ENCODE assay signal across 8 cellular contexts in the genomic region with DNA sequence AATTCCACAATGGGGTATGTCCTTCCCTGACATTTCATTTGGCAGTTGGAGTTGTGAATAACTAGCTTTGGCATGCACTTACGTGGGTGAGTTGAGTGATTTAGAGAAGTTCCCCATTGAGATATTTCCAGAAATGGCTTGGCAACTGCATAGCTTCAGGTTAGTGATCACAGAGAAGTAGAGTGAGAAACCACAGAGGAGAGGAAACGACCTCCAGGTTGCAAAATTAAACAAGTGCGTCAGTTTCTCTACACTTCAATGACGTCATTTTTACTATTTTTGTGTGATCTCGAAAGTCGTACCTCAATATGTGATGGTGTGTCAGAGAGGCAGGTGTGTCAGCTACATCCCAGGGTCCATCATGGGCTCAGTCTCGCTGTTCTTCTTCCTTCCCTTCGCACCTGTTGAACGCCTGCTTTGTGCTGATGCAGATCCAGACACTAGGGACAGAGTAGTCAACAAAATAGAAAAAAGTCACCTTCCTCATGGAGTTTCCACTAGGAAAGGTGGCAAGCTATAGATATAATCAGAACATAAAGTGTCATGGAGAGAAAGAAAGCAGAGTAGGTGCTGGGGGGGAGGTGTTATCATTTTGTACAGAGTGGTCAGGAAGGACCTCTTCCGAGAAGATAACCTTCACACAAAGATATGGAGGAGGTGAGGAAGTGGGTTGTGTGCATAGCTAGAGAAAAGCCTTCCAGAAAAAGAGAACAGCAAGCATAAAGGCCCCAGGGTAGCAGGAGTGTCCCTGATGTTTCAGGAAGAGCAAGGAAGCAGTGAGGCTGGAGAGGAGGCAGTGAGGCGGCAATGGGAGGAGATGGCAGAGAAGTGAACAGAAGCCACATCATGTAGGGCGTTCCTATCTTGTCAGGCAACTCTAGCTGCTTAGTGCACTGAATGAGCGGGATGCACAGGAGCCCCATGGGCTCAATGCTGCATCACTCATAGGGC.
DNase-seq lines count a peak whose midpoint lies in the region; ATAC-seq and TF ChIP-seq lines count a peak whose summit lies in the region.

No MANE protein-coding gene starts in this region.

- DNase-seq in CMK (ENCODE audit: low read depth) (peak; percentile 94), type B pancreatic cell (ENCODE audit: extremely low spot score, unreplicated experiment) (no peak), NCI-H128 (lab: John Stamatoyannopoulos, UW; ENCODE audit: unreplicated experiment) (no peak), AG20443 (ENCODE audit: low spot score) (no peak), NCI-H2171 (lab: John Stamatoyannopoulos, UW) (no peak)
- no peak for DNase-seq in activated naive CD8-positive, alpha-beta T cell treated with anti-CD3 and anti-CD28 coated beads, Interleukin-2, amount 10 ng/mL, durations not matched to agents 7 days and 5 days

- H3K4me1 Mint-ChIP-seq in activated naive CD8-positive, alpha-beta T cell treated with anti-CD3 and anti-CD28 coated beads, Interleukin-2, amount 10 ng/mL, durations not matched to agents 7 days and 5 days: peaks cover 46% of the 10 kb centered on the region
- H3K4me1 Mint-ChIP-seq in type B pancreatic cell (ENCODE audit: unreplicated experiment): no peaks in the 10 kb centered on the region

- H3K27ac Mint-ChIP-seq in activated naive CD8-positive, alpha-beta T cell treated with anti-CD3 and anti-CD28 coated beads, Interleukin-2, amount 10 ng/mL, durations not matched to agents 7 days and 5 days: peak overlapping the region; percentile 85
- no peak overlapping the region for H3K27ac Mint-ChIP-seq in type B pancreatic cell

- H3K4me3 Mint-ChIP-seq in activated naive CD8-positive, alpha-beta T cell treated with anti-CD3 and anti-CD28 coated beads, Interleukin-2, amount 10 ng/mL, durations not matched to agents 7 days and 5 days: peak overlapping the region; percentile 62
- no peak overlapping the region for H3K4me3 Mint-ChIP-seq in type B pancreatic cell

- H3K27me3 Mint-ChIP-seq in activated naive CD8-positive, alpha-beta T cell treated with anti-CD3 and anti-CD28 coated beads, Interleukin-2, amount 10 ng/mL, durations not matched to agents 7 days and 5 days: no peaks in the 10 kb centered on the region
- H3K27me3 Mint-ChIP-seq in type B pancreatic cell: no peaks in the 10 kb centered on the region

- POLR2A ChIA-PET in activated naive CD8-positive, alpha-beta T cell treated with anti-CD3 and anti-CD28 coated beads, Interleukin-2, amount 10 ng/mL, durations not matched to agents 7 days and 5 days (lab: Charles Lee): interaction anchor here (0.8 to 4.4 kb wide), 7 partner anchors 9 to 77 kb away, joined by 3 to 38 read pairs (median 5); a partner anchor contains a TSS

- no peak for TF ChIP-seq CTCF in type B pancreatic cell (conservative IDR thresholded peaks at IDR 0.05)

- peaks cover 7% of the 10 kb centered on the region for H3K9me3 Mint-ChIP-seq in activated naive CD8-positive, alpha-beta T cell treated with anti-CD3 and anti-CD28 coated beads, Interleukin-2, amount 10 ng/mL, durations not matched to agents 7 days and 5 days
- peaks cover 7% of the 10 kb centered on the region for H3K9me3 Mint-ChIP-seq in type B pancreatic cell

- ATAC-seq in GM19397 (IDR thresholded peaks at IDR 0.05; ENCODE audit: unreplicated experiment) (peak; percentile 82), HG03442 (IDR thresholded peaks at IDR 0.05; ENCODE audit: unreplicated experiment) (peak; percentile 90)
- peak; percentile 44 for ATAC-seq in activated naive CD8-positive, alpha-beta T cell treated with anti-CD3 and anti-CD28 coated beads, Interleukin-2, amount 10 ng/mL, durations not matched to agents 7 days and 5 days (ENCODE audit: low read depth)

- peaks cover 52% of the 10 kb centered on the region for H3K36me3 Mint-ChIP-seq in activated naive CD8-positive, alpha-beta T cell treated with anti-CD3 and anti-CD28 coated beads, Interleukin-2, amount 10 ng/mL, durations not matched to agents 7 days and 5 days
- peaks cover 7% of the 10 kb centered on the region for H3K36me3 Mint-ChIP-seq in type B pancreatic cell
